In genomic region chr10:72407471-72407870, GRCh38 we compare ENCODE assay signal across 27 cellular contexts.
"Had no signal": no experiment of that assay in that cellular context is flagged by ENCODE, and none has a peak within 500 bp of the region (broad histone marks: within the 10 kb centered on the region; RNA-seq: fewer than 3 reads in every experiment).

No MANE protein-coding gene starts in this region.

- H2AFZ ChIP-seq: hepatocyte, parathyroid adenoma had no signal

- H3K4me2 ChIP-seq: hepatocyte, smooth muscle cell had no signal

- H3K4me1 ChIP-seq: esophagus muscularis mucosa, foreskin keratinocyte, gastroesophageal sphincter, heart left ventricle, parathyroid adenoma, tibial nerve, upper lobe of left lung had no signal

- ATAC-seq: foreskin keratinocyte; gastroesophageal sphincter; heart left ventricle; left lobe of liver; natural killer cell; sciatic nerve; stimulated activated effector memory CD8-positive, alpha-beta T cell treated with anti-CD3 and anti-CD28 coated beads, Interleukin-12 subunit alpha, Interleukin-12 subunit beta, amount 100 ng/mL, for 72 hours had no signal

- DNase-seq: dermis blood vessel endothelial cell; effector memory CD4-positive, alpha-beta T cell; foreskin keratinocyte; heart left ventricle; kidney; mesendoderm; natural killer cell; stimulated activated CD4-positive, alpha-beta T cell treated with anti-CD3 and anti-CD28 coated beads, Interleukin-12 subunit alpha, Interleukin-12 subunit beta, amount 100 ng/mL, for 4 hours; stimulated activated CD4-positive, alpha-beta T cell treated with anti-CD3 and anti-CD28 coated beads, Interleukin-1b, Interleukin-23, amount 100 ng/mL, for 48 hours; stimulated activated CD4-positive, alpha-beta T cell treated with anti-CD3 and anti-CD28 coated beads, Interleukin-4, amount 100 ng/mL, for 24 hours; upper lobe of left lung had no signal

- H3K4me3 ChIP-seq: coronary artery, esophagus muscularis mucosa, gastroesophageal sphincter, heart left ventricle, hepatocyte, lung, smooth muscle cell, thoracic aorta, tibial nerve, upper lobe of left lung had no signal

- H3K27me3 Mint-ChIP-seq: progenitor cell of endocrine pancreas; stimulated activated naive CD8-positive, alpha-beta T cell treated with anti-CD3 and anti-CD28 coated beads, Interleukin-15, Interleukin-2, amounts not matched to agents 100 ng/mL and 50 ng/mL, for 24 hours had no signal

- H3K27ac Mint-ChIP-seq: natural killer cell; stimulated activated effector memory CD8-positive, alpha-beta T cell treated with anti-CD3 and anti-CD28 coated beads, Interleukin-12 subunit alpha, Interleukin-12 subunit beta, amount 100 ng/mL, for 72 hours; stimulated activated naive CD8-positive, alpha-beta T cell treated with anti-CD3 and anti-CD28 coated beads, Interleukin-15, Interleukin-2, amounts not matched to agents 100 ng/mL and 50 ng/mL, for 24 hours had no signal

- FAIRE-seq: endothelial cell of umbilical vein, kidney, urothelium cell line had no signal

- H3K36me3 Mint-ChIP-seq: natural killer cell had no signal

- H3K27ac ChIP-seq: coronary artery, esophagus muscularis mucosa, foreskin keratinocyte, gastroesophageal sphincter, heart left ventricle, hepatocyte, parathyroid adenoma, thoracic aorta, tibial nerve, upper lobe of left lung had no signal

- H3K27me3 ChIP-seq: esophagus muscularis mucosa, foreskin keratinocyte, gastroesophageal sphincter, heart left ventricle, hepatocyte, tibial nerve, upper lobe of left lung had no signal

- H3K9ac ChIP-seq: parathyroid adenoma had no signal

- H3K9me3 Mint-ChIP-seq: natural killer cell; stimulated activated effector memory CD8-positive, alpha-beta T cell treated with anti-CD3 and anti-CD28 coated beads, Interleukin-12 subunit alpha, Interleukin-12 subunit beta, amount 100 ng/mL, for 72 hours; stimulated activated naive CD8-positive, alpha-beta T cell treated with anti-CD3 and anti-CD28 coated beads, Interleukin-15, Interleukin-2, amounts not matched to agents 100 ng/mL and 50 ng/mL, for 24 hours had no signal

- H3K9me3 ChIP-seq: esophagus muscularis mucosa, gastroesophageal sphincter, heart left ventricle, thoracic aorta, tibial nerve, upper lobe of left lung had no signal

- H3K4me1 Mint-ChIP-seq: natural killer cell; stimulated activated effector memory CD8-positive, alpha-beta T cell treated with anti-CD3 and anti-CD28 coated beads, Interleukin-12 subunit alpha, Interleukin-12 subunit beta, amount 100 ng/mL, for 72 hours had no signal

- H3K4me3 Mint-ChIP-seq: natural killer cell; stimulated activated effector memory CD8-positive, alpha-beta T cell treated with anti-CD3 and anti-CD28 coated beads, Interleukin-12 subunit alpha, Interleukin-12 subunit beta, amount 100 ng/mL, for 72 hours; stimulated activated naive CD8-positive, alpha-beta T cell treated with anti-CD3 and anti-CD28 coated beads, Interleukin-15, Interleukin-2, amounts not matched to agents 100 ng/mL and 50 ng/mL, for 24 hours had no signal

- H3K36me3 ChIP-seq: thoracic aorta had no signal

- H3K79me2 ChIP-seq: hepatocyte, parathyroid adenoma had no signal
